8 cellular contexts compared by ENCODE assay signal in genomic region chr17:55348749-55349354, GRCh38.
DNase-seq lines count a peak whose midpoint lies in the region; ATAC-seq and TF ChIP-seq lines count a peak whose summit lies in the region.

No MANE protein-coding gene starts in this region.

- 15% methylated on average over 10 of the region's 10 CpGs for WGBS in esophagus muscularis mucosa

- H3K4me3 ChIP-seq in GM12864 (ENCODE audit: low read depth, low read length) = no peak overlapping the region
- no peak overlapping the region for H3K4me3 ChIP-seq in esophagus muscularis mucosa
- H3K4me3 ChIP-seq in uterus = no peak overlapping the region

- H3K36me3 ChIP-seq in esophagus muscularis mucosa = no peaks in the 10 kb centered on the region
- no peaks in the 10 kb centered on the region for H3K36me3 ChIP-seq in uterus

- H3K4me1 ChIP-seq in esophagus muscularis mucosa = peaks cover 0 to 11% (median 10%) of the 10 kb centered on the region in 4 donors
- no peaks in the 10 kb centered on the region for H3K4me1 ChIP-seq in uterus

- intact Hi-C loops in esophagus muscularis mucosa (cut with DNase I) = loop anchor here (2.0 to 5.0 kb wide), 4 partner anchors 84 to 357 kb away; partner anchors contain the start of genes HLF and SMIM36
- intact Hi-C loops in uterus (cut with DNase I; ENCODE audit: low total_unique reads) = no loop called here

- DNase-seq in GM12864 (ENCODE audit: low read depth) (peak; percentile 5), NCI-H82 (lab: John Stamatoyannopoulos, UW) (peak; percentile 88), activated T-cell treated with anti-CD3 and anti-CD28 coated beads for 1 hour (ENCODE audit: low read depth) (peak; percentile 7), esophagus muscularis mucosa (ENCODE audit: extremely low spot score) (no peak), uterus (peak; percentile 30 to 44)

- H3K27ac ChIP-seq in esophagus muscularis mucosa (replicated peaks in 1 of 4) (no peak overlapping the region), uterus (no peak overlapping the region)

- H3K9me3 Mint-ChIP-seq in nephron = peaks cover 9% of the 10 kb centered on the region

- H3K36me3 Mint-ChIP-seq in nephron (ENCODE audit: low read depth) = no peaks in the 10 kb centered on the region

- no peak for TF ChIP-seq EP300 in esophagus muscularis mucosa (IDR thresholded peaks at IDR 0.05)

- peak; percentile 66 for ATAC-seq in HG03442 (IDR thresholded peaks at IDR 0.05; ENCODE audit: unreplicated experiment)
- ATAC-seq in GM18861 (IDR thresholded peaks at IDR 0.05; ENCODE audit: unreplicated experiment) = no peak

- peaks cover 0 to 5% (median 0%) of the 10 kb centered on the region in 4 donors for H3K9me3 ChIP-seq in esophagus muscularis mucosa
- no peaks in the 10 kb centered on the region for H3K9me3 ChIP-seq in uterus

- H3K4me3 Mint-ChIP-seq in nephron = no peak overlapping the region

- H3K27ac Mint-ChIP-seq in nephron = no peak overlapping the region

- no peaks in the 10 kb centered on the region for H3K27me3 ChIP-seq in esophagus muscularis mucosa
- no peaks in the 10 kb centered on the region for H3K27me3 ChIP-seq in uterus

- TF ChIP-seq CTCF in GM12864 (IDR thresholded peaks at IDR 0.05; ENCODE audit: low read depth, low read length, missing control alignments) (peak; percentile 82), esophagus muscularis mucosa (IDR thresholded peaks at IDR 0.05) (peak; percentile 85 to 94 (median 89)), nephron (IDR thresholded peaks at IDR 0.05; ENCODE audit: unreplicated experiment in 3 of 3) (peak; percentile 89 to 96 (median 92)), uterus (IDR thresholded peaks at IDR 0.05) (peak; percentile 69 to 89 (median 76))

- H3K27me3 Mint-ChIP-seq in nephron (ENCODE audit: low read depth) = peaks cover 2% of the 10 kb centered on the region

- TF ChIP-seq POLR2A in esophagus muscularis mucosa (IDR thresholded peaks at IDR 0.05; ENCODE audit: low read depth) (no peak), uterus (IDR thresholded peaks at IDR 0.05) (no peak)

- H3K4me1 Mint-ChIP-seq in nephron = peaks cover 20% of the 10 kb centered on the region
